2 cellular contexts compared by ENCODE assay signal in the genomic region with DNA sequence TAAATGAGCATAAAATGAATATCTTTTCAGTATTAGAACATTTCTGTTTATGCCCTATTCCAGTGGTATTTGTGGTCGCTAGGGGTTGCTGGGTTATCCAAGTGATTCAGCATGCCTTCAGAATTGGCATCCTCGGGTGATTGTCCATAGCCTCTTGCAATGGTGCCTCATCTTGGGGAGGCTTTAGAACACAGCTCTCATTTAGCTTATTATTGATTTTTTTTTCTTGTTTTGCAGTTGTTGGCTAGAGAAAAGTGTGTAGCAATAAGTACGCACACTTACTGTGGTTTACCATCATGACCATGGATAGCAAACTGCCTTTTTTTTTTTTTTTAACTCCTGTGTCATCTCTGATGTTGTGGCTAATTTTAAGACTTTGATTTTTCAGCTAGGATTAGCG.
TF ChIP-seq lines count a peak whose summit lies in the region.

No MANE protein-coding gene starts in this region.

TF ChIP-seq in IMR-90, 13 proteins besides CTCF, POLR2A, EP300 and RAD21:
- TF ChIP-seq RFX5 (IDR thresholded peaks at IDR 0.05; ENCODE audit: low read depth, low read length) (0 out of 2 replicates have a peak, but pooled peaks have one; percentile 33), FOS (IDR thresholded peaks at IDR 0.05; ENCODE audit: low read depth, low read length) (no peak)

TF ChIP-seq in HepG2, 621 proteins besides CTCF, POLR2A, EP300 and RAD21:
- TF ChIP-seq KDM4B (CRISPR knock-in tag; IDR thresholded peaks at IDR 0.05) (no peak), RFX5 (IDR thresholded peaks at IDR 0.05; ENCODE audit: low read depth, low read length) (peak; percentile 33; the same call in 1 of the 2 replicates)
- TF ChIP-seq, protein P1, sequence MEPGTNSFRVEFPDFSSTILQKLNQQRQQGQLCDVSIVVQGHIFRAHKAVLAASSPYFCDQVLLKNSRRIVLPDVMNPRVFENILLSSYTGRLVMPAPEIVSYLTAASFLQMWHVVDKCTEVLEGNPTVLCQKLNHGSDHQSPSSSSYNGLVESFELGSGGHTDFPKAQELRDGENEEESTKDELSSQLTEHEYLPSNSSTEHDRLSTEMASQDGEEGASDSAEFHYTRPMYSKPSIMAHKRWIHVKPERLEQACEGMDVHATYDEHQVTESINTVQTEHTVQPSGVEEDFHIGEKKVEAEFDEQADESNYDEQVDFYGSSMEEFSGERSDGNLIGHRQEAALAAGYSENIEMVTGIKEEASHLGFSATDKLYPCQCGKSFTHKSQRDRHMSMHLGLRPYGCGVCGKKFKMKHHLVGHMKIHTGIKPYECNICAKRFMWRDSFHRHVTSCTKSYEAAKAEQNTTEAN (CRISPR knock-in tag; conservative IDR thresholded peaks at IDR 0.05) = no peak
- TF ChIP-seq, protein P2, sequence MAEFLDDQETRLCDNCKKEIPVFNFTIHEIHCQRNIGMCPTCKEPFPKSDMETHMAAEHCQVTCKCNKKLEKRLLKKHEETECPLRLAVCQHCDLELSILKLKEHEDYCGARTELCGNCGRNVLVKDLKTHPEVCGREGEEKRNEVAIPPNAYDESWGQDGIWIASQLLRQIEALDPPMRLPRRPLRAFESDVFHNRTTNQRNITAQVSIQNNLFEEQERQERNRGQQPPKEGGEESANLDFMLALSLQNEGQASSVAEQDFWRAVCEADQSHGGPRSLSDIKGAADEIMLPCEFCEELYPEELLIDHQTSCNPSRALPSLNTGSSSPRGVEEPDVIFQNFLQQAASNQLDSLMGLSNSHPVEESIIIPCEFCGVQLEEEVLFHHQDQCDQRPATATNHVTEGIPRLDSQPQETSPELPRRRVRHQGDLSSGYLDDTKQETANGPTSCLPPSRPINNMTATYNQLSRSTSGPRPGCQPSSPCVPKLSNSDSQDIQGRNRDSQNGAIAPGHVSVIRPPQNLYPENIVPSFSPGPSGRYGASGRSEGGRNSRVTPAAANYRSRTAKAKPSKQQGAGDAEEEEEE (CRISPR knock-in tag; IDR thresholded peaks at IDR 0.05; ENCODE audit: borderline replicate concordance) = no peak
